Comparison of ENCODE assay signal across 17 cellular contexts in the genomic region with DNA sequence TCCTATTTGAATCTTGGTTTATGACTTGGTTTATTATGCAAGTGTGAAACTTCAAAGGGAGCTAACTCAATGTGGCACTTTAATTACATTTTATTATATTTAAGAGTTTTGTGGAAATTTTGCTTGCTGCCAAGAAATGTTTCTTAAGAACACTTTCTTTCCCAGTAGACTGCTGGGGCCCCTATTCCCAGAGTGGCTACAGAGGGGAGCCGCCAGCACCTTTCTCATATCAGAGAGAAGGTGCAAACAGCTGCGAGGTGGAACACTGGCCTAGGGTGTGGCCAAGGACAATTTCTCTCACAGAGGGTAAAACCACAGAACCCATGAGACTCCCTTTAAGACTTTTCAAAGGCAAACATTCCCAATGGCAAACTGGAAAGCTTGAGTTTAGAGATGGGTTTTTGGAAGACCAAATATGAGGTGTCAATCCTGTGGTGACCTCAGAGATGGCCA.
A peak's percentile ranks its signal among the peaks of the same experiment; 100 is the strongest.
DNase-seq lines count a peak whose midpoint lies in the region; ATAC-seq and TF ChIP-seq lines count a peak whose summit lies in the region.
"Had no signal": no experiment of that assay in that cellular context is flagged by ENCODE, and none has a peak within 500 bp of the region (broad histone marks: within the 10 kb centered on the region; RNA-seq: fewer than 3 reads in every experiment).

No MANE protein-coding gene starts in this region.

- H3K9ac ChIP-seq in KMS-11: no peak overlapping the region

- no peaks in the 10 kb centered on the region for H4K20me1 ChIP-seq in KMS-11 (ENCODE audit: insufficient read depth)

- H3K9me3 ChIP-seq in mucosa of descending colon (no peaks in the 10 kb centered on the region), transverse colon (no peaks in the 10 kb centered on the region)

- intact Hi-C loops in MCF 10A (cut with micrococcal nuclease) (no loop called here), mucosa of descending colon (cut with DNase I, micrococcal nuclease) (no loop called here), transverse colon (cut with DNase I; ENCODE audit: low total_unique reads) (no loop called here)
- intact Hi-C loops in activated CD4-positive, alpha-beta memory T cell treated with anti-CD3 and anti-CD28 coated beads for 36 hours (cut with micrococcal nuclease): no loop called here

- no peak for DNase-seq in MCF 10A (ENCODE audit: unreplicated experiment)
- peak; percentile 46 to 68 (median 67) for DNase-seq in mucosa of descending colon
- peak; percentile 59 for DNase-seq in transverse colon
- no peak for DNase-seq in NCI-H187 (lab: John Stamatoyannopoulos, UW)
- no peak for DNase-seq in GM20000 (ENCODE audit: low spot score)
- DNase-seq in activated CD4-positive, alpha-beta memory T cell treated with anti-CD3 and anti-CD28 coated beads for 36 hours: no peak
- DNase-seq: ACHN, AML-193, COR-L47, HFFc6, IMR-90, NCI-H1417, NCI-H2029, NCI-H2171, NCI-H446, OCI-M1 had no signal

- no peak for TF ChIP-seq EP300 in transverse colon (IDR thresholded peaks at IDR 0.05; ENCODE audit: low read depth)

- H3K4me3 ChIP-seq in KMS-11 (IDR thresholded peaks at IDR 0.05; ENCODE audit: insufficient read depth, low read depth, low read length) (no peak overlapping the region), mucosa of descending colon (no peak overlapping the region), transverse colon (no peak overlapping the region)

- H3K27me3 Mint-ChIP-seq in MCF 10A (ENCODE audit: insufficient read depth, unreplicated experiment): no peaks in the 10 kb centered on the region
- H3K27me3 Mint-ChIP-seq in activated CD4-positive, alpha-beta memory T cell treated with anti-CD3 and anti-CD28 coated beads for 36 hours: peaks cover 12% of the 10 kb centered on the region

- TF ChIP-seq CTCF in KMS-11 (conservative IDR thresholded peaks at IDR 0.05; ENCODE audit: low read depth, low read length) (no peak), MCF 10A (IDR thresholded peaks at IDR 0.05; ENCODE audit: unreplicated experiment) (no peak), mucosa of descending colon (IDR thresholded peaks at IDR 0.05) (no peak), transverse colon (IDR thresholded peaks at IDR 0.05) (no peak), GM20000 (IDR thresholded peaks at IDR 0.05; ENCODE audit: extremely low read depth, missing control alignments) (no peak)

- WGBS in transverse colon (ENCODE audit: low coverage in 1 of 2), 2 donors: 33 to 72% methylated on average over 1 to 2 of the region's 2 CpGs

- H3K36me3 ChIP-seq in KMS-11 (ENCODE audit: insufficient read depth) (no peaks in the 10 kb centered on the region), mucosa of descending colon (ENCODE audit: low read depth) (no peaks in the 10 kb centered on the region), transverse colon (no peaks in the 10 kb centered on the region)

- no TSS peak for BruUV-seq in MCF 10A (replicated peaks; lab: Mats Ljungman, UMichigan)

- H3K36me3 Mint-ChIP-seq in MCF 10A (ENCODE audit: insufficient read depth, unreplicated experiment): no peaks in the 10 kb centered on the region
- H3K36me3 Mint-ChIP-seq in activated CD4-positive, alpha-beta memory T cell treated with anti-CD3 and anti-CD28 coated beads for 36 hours: no peaks in the 10 kb centered on the region

- H3K4me1 Mint-ChIP-seq in MCF 10A (ENCODE audit: insufficient read depth, unreplicated experiment): peaks cover 42% of the 10 kb centered on the region
- H3K4me1 Mint-ChIP-seq in activated CD4-positive, alpha-beta memory T cell treated with anti-CD3 and anti-CD28 coated beads for 36 hours (ENCODE audit: low read depth): no peaks in the 10 kb centered on the region

- no peak overlapping the region for H2AFZ ChIP-seq in KMS-11 (ENCODE audit: low read depth)

- H3K27me3 ChIP-seq in KMS-11 (ENCODE audit: insufficient read depth, low read depth) (no peaks in the 10 kb centered on the region), transverse colon (no peaks in the 10 kb centered on the region)

- TF ChIP-seq POLR2A in transverse colon (IDR thresholded peaks at IDR 0.05): no peak

- H3K9me3 Mint-ChIP-seq in MCF 10A (ENCODE audit: unreplicated experiment): peaks cover 7% of the 10 kb centered on the region
- no peaks in the 10 kb centered on the region for H3K9me3 Mint-ChIP-seq in activated CD4-positive, alpha-beta memory T cell treated with anti-CD3 and anti-CD28 coated beads for 36 hours

- H3K4me1 ChIP-seq in KMS-11 (ENCODE audit: low read depth, poor library complexity, severe bottlenecking) (peaks cover 26% of the 10 kb centered on the region), mucosa of descending colon (ENCODE audit: low read depth) (peaks cover 12% of the 10 kb centered on the region), transverse colon (peaks cover 0 to 25% (median 19%) of the 10 kb centered on the region in 4 donors)

- H3K4me2 ChIP-seq in KMS-11: peak overlapping the region; percentile 36

- POLR2A ChIA-PET in MCF 10A (lab: Yijun Ruan, JAX): interaction anchor here (0.6 to 3.7 kb wide), 37 partner anchors 7 to 737 kb away, joined by 3 to 57 read pairs (median 4); a partner anchor contains a TSS
- POLR2A ChIA-PET in activated CD4-positive, alpha-beta memory T cell treated with anti-CD3 and anti-CD28 coated beads for 36 hours (lab: Charles Lee): no interaction called here

- H3K27ac ChIP-seq in KMS-11 (no peak overlapping the region), transverse colon (peak overlapping the region in 2 of 4 donors; percentile 30 to 43)

- ATAC-seq in mucosa of descending colon: peak; percentile 83

- no peak overlapping the region for H3K4me3 Mint-ChIP-seq in MCF 10A (ENCODE audit: unreplicated experiment)
- no peak overlapping the region for H3K4me3 Mint-ChIP-seq in activated CD4-positive, alpha-beta memory T cell treated with anti-CD3 and anti-CD28 coated beads for 36 hours
- H3K4me3 Mint-ChIP-seq: HFFc6 had no signal

- in situ Hi-C loops in transverse colon (cut with MboI; ENCODE audit: low pct_ligation_motif_present in 1 of 4, low pct_unique_long_range_greater_than_20kb in 1 of 4, low sequenced_read_pairs in 3 of 4): no loop called here

- H3K27ac Mint-ChIP-seq in MCF 10A (ENCODE audit: low read depth, unreplicated experiment): peak overlapping the region; percentile 74
- no peak overlapping the region for H3K27ac Mint-ChIP-seq in activated CD4-positive, alpha-beta memory T cell treated with anti-CD3 and anti-CD28 coated beads for 36 hours
- H3K27ac Mint-ChIP-seq: HFFc6 had no signal

- CTCF ChIA-PET in MCF 10A (lab: Yijun Ruan, JAX): interaction anchor here (0.5 to 1.3 kb wide), 7 partner anchors 220 to 1016 kb away, joined by 3 to 4 read pairs (median 3); no protein-coding TSS in a partner anchor
- CTCF ChIA-PET in activated CD4-positive, alpha-beta memory T cell treated with anti-CD3 and anti-CD28 coated beads for 36 hours (lab: Charles Lee): interaction anchor here (0.6 kb wide), 1 partner anchor 391 kb away, joined by 5 read pairs; no protein-coding TSS in a partner anchor

- no peaks in the 10 kb centered on the region for H3K79me2 ChIP-seq in KMS-11 (ENCODE audit: insufficient read depth, low read depth)

Comparison
In these comparisons a context has a peak if more than half of its experiments do, and no peak if none do; other contexts are left out.
1. DNase-seq: peak in mucosa of descending colon (3 of 3) and transverse colon (single experiment); none in MCF 10A (single experiment), NCI-H187 (0 of 2), GM20000 (single experiment) and activated CD4-positive, alpha-beta memory T cell treated with anti-CD3 and anti-CD28 coated beads for 36 hours (single experiment).